In the genomic region with DNA sequence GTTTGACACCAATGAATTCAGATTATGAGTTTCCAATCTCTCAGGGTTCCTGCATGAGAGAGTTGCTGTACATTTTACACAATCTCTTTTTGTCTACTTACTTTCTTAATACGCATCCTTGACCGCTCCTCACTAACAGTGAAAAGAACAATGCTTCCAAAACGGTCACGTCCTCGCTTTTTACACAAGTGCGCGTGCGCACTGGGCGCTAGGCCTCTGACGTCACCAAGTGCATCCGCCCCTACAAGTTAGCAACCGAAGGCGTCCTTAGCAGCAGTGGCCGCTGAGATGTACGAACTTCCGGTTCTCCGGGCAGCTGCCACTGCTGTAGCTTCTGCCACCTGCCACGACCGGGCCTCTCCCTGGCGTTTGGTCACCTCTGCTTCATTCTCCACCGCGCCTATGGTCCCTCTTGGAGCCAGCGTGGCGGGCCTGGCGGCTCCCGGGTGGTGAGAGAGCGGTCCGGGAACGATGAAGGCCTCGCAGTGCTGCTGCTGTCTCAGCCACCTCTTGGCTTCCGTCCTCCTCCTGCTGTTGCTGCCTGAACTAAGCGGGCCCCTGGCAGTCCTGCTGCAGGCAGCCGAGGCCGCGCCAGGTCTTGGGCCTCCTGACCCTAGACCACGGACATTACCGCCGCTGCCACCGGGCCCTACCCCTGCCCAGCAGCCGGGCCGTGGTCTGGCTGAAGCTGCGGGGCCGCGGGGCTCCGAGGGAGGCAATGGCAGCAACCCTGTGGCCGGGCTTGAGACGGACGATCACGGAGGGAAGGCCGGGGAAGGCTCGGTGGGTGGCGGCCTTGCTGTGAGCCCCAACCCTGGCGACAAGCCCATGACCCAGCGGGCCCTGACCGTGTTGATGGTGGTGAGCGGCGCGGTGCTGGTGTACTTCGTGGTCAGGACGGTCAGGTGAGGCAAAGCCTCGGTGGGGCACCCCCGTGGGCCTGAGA, we compare ENCODE assay signal across 8 cellular contexts. TPM values are rescaled to one million over a fixed set of nuclear protein-coding genes. Genes with fewer than 3 reads are reported as not detected.
DNase-seq lines count a peak whose midpoint lies in the region; ATAC-seq lines count a peak whose summit lies in the region.

A gene (plus strand): TSS at position 315 of the 946 bp plus-strand sequence. CDS start 157 bp downstream, at position 472.

- peak within 1 kb of the TSS; percentile 68 to 81 for H3K4me3 ChIP-seq in CD4-positive, alpha-beta memory T cell (ENCODE audit: low read length in 2 of 2)

- POLR2A ChIA-PET in CD4-positive, alpha-beta memory T cell (lab: Charles Lee; ENCODE audit: partially characterized antibody), result interaction anchor here (1.0 to 2.0 kb wide), 4 partner anchors 15 to 370 kb away, joined by 3 to 17 read pairs (median 7); a partner anchor contains a TSS

- no peaks in the 10 kb centered on the region for H3K9me3 ChIP-seq in CD4-positive, alpha-beta memory T cell (ENCODE audit: control insufficient read depth in 1 of 2, low read length in 2 of 2)

- intact Hi-C loops in CD4-positive, alpha-beta memory T cell (cut with micrococcal nuclease), result loop anchor here (1.0 to 10.0 kb wide), 6 partner anchors 132 to 1763 kb away; a partner anchor contains a TSS

- H3K36me3 Mint-ChIP-seq in CD4-positive, alpha-beta memory T cell, result peaks cover 17% of the 10 kb centered on the region in 2 donors
- H3K36me3 Mint-ChIP-seq in effector memory CD8-positive, alpha-beta T cell (ENCODE audit: insufficient read depth), result peaks cover 17% of the 10 kb centered on the region
- H3K36me3 Mint-ChIP-seq in memory B cell, result peaks cover 12% of the 10 kb centered on the region

- peak within 1 kb of the TSS; percentile 89 for H3K27ac ChIP-seq in CD4-positive, alpha-beta memory T cell (ENCODE audit: low read depth, low read length)

- peaks cover 23 to 33% (median 26%) of the 10 kb centered on the region in 4 donors for H3K4me1 Mint-ChIP-seq in CD4-positive, alpha-beta memory T cell
- H3K4me1 Mint-ChIP-seq in effector memory CD8-positive, alpha-beta T cell (ENCODE audit: low read depth in 2 of 2), result peaks cover 14 to 21% of the 10 kb centered on the region in 2 donors
- H3K4me1 Mint-ChIP-seq in memory B cell, result peaks cover 15% of the 10 kb centered on the region

- DNase-seq in CD4-positive, alpha-beta memory T cell, result peak; percentile 92 to 96 (median 95)
- DNase-seq in HS-27A (ENCODE audit: low read depth) (peak; percentile 74), NK-92 (lab: John Stamatoyannopoulos, UW; ENCODE audit: unreplicated experiment) (peak; percentile 71), memory B cell (ENCODE audit: low spot score in 2 of 2) (peak; percentile 93 to 94)
- DNase-seq in activated CD8-positive, alpha-beta memory T cell treated with anti-CD3 and anti-CD28 coated beads for 4 hours (ENCODE audit: low read depth in 2 of 2), result peak; percentile 88 to 89
- peak; percentile 94 to 96 (median 95) for DNase-seq in effector memory CD8-positive, alpha-beta T cell
- DNase-seq in stimulated activated CD8-positive, alpha-beta memory T cell treated with anti-CD3 and anti-CD28 coated beads, Interleukin-12 subunit alpha, Interleukin-12 subunit beta, amount 100 ng/mL, for 24 hours (ENCODE audit: extremely low read depth), result peak; percentile 81

- H3K27me3 ChIP-seq in CD4-positive, alpha-beta memory T cell (ENCODE audit: insufficient read depth, low read length), result no peaks in the 10 kb centered on the region

- peaks cover 24% of the 10 kb centered on the region for H3K4me1 ChIP-seq in CD4-positive, alpha-beta memory T cell (ENCODE audit: insufficient read depth, low read length)

- H3K36me3 ChIP-seq in CD4-positive, alpha-beta memory T cell (ENCODE audit: insufficient read depth, low read length), result no peaks in the 10 kb centered on the region

- H3K27ac Mint-ChIP-seq in CD4-positive, alpha-beta memory T cell, result peak within 1 kb of the TSS; percentile 92 to 99 (median 98)
- H3K27ac Mint-ChIP-seq in effector memory CD8-positive, alpha-beta T cell, result peak within 1 kb of the TSS; percentile 94 to 96
- peak within 1 kb of the TSS; percentile 99 for H3K27ac Mint-ChIP-seq in memory B cell

- H3K9me3 Mint-ChIP-seq in CD4-positive, alpha-beta memory T cell, result peaks cover 0 to 21% (median 17%) of the 10 kb centered on the region in 8 donors
- H3K9me3 Mint-ChIP-seq in effector memory CD8-positive, alpha-beta T cell, result peaks cover 0 to 14% of the 10 kb centered on the region in 2 donors
- peaks cover 13% of the 10 kb centered on the region for H3K9me3 Mint-ChIP-seq in memory B cell

- ATAC-seq in GM19467 (IDR thresholded peaks at IDR 0.05; ENCODE audit: unreplicated experiment), result peak; percentile 98
- peak; percentile 91 for ATAC-seq in effector memory CD8-positive, alpha-beta T cell (replicated peaks)
- peak; percentile 94 for ATAC-seq in memory B cell (ENCODE audit: low read depth)

- CTCF ChIA-PET in CD4-positive, alpha-beta memory T cell (lab: Charles Lee; ENCODE audit: partially characterized antibody), result interaction anchor here (1.0 to 1.2 kb wide), 2 partner anchors 13 to 368 kb away, joined by 3 to 6 read pairs; a partner anchor contains a TSS

- peaks cover 0 to under 1% of the 10 kb centered on the region in 2 donors for H3K27me3 Mint-ChIP-seq in CD4-positive, alpha-beta memory T cell
- H3K27me3 Mint-ChIP-seq in effector memory CD8-positive, alpha-beta T cell, result peaks cover 0 to 6% of the 10 kb centered on the region in 2 donors
- H3K27me3 Mint-ChIP-seq in memory B cell, result no peaks in the 10 kb centered on the region

- H3K4me3 Mint-ChIP-seq in CD4-positive, alpha-beta memory T cell, result peak within 1 kb of the TSS; percentile 93 to 100 (median 97)
- H3K4me3 Mint-ChIP-seq in effector memory CD8-positive, alpha-beta T cell, result peak within 1 kb of the TSS; percentile 87 to 93
- H3K4me3 Mint-ChIP-seq in memory B cell, result peak within 1 kb of the TSS; percentile 99

RNA-seq across cellular contexts. Expression of the gene that starts here (rescaled TPM):
- 1 to 10 TPM; 5.1 to 6.7 TPM for total RNA-seq in CD4-positive, alpha-beta memory T cell
- polyA plus RNA-seq in CD4-positive, alpha-beta memory T cell, result 1 to 10 TPM; 7.8 TPM

Comparison
In these comparisons a context has a peak if more than half of its experiments do, and no peak if none do; other contexts are left out.
1. Peak in every context shown above with its lines: DNase-seq, ATAC-seq, H3K4me3 ChIP-seq and H3K27ac ChIP-seq.